ENCODE assay signal across 11 cellular contexts in the genomic region with DNA sequence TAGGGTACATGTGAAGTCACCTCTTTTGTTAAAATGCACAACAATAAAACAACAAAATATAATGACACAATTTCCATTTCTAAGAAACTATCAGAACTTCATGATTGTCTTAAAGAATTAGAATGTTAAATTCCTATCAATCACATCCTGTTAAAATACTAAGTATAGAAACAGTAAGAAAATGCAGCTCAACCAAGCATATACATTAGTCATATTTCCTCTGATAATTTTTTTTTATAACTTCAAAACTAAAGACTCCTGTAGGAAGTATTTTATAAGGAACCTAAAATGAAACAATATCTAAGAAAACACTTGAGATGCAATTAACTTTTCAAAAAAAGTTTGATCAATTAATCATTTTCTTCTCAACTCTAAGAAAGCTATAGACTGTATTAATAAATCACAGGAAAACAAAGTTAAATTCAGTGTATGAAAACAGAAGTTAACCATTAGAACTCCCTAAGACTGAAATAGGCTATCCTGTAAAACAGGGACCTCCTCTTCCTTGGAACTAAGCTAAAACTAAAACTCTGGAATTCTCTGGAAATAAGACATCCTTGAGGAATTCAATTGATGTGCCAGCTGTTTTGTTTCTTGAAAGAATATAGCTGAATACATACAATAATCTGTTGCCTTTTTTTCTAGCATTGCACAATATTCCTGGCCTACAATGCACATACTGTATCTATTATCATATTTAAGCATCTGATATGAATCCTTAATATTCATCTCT. TPM values are rescaled to one million over a fixed set of nuclear protein-coding genes. Genes with fewer than 3 reads are reported as not detected.
A peak's percentile ranks its signal among the peaks of the same experiment; 100 is the strongest.
DNase-seq lines count a peak whose midpoint lies in the region; ATAC-seq and TF ChIP-seq lines count a peak whose summit lies in the region.
"Had no signal": no experiment of that assay in that cellular context is flagged by ENCODE, and none has a peak within 500 bp of the region (broad histone marks: within the 10 kb centered on the region; RNA-seq: fewer than 3 reads in every experiment).

No MANE protein-coding gene starts in this region.

- H3K27ac ChIP-seq in DOHH2 (ENCODE audit: low read depth, low read length): peak overlapping the region; percentile 16; the same call in 1 of the 2 replicates

- peaks cover 58% of the 10 kb centered on the region for H3K4me1 ChIP-seq in DOHH2 (ENCODE audit: control insufficient read depth, low read length)

- H3K36me3 ChIP-seq in DOHH2 (ENCODE audit: control insufficient read depth, low read length): no peaks in the 10 kb centered on the region; the same call in none of the 2 replicates

- H3K36me3 Mint-ChIP-seq in naive B cell: no peaks in the 10 kb centered on the region

- H3K9me3 Mint-ChIP-seq in naive B cell: no peaks in the 10 kb centered on the region

- peak overlapping the region; percentile 38 to 87 (median 74) for H3K4me3 Mint-ChIP-seq in naive B cell

- H3K4me3 ChIP-seq in DOHH2 (ENCODE audit: low read length): peak overlapping the region; percentile 50
- H3K4me3 ChIP-seq in choroid plexus epithelial cell (ENCODE audit: low read depth, low read length): peak overlapping the region; percentile 4

- peak overlapping the region; percentile 57 for H3K4me2 ChIP-seq in DOHH2 (ENCODE audit: low read length)

- H3K79me2 ChIP-seq in DOHH2 (ENCODE audit: control insufficient read depth, low read length): peaks cover 98% of the 10 kb centered on the region

- H3K27me3 ChIP-seq in DOHH2 (ENCODE audit: control insufficient read depth, low read length): no peaks in the 10 kb centered on the region

- ATAC-seq in naive B cell (ENCODE audit: low read depth in 2 of 2): no peak
- ATAC-seq in HG02588 (IDR thresholded peaks at IDR 0.05; ENCODE audit: unreplicated experiment): no peak
- ATAC-seq in HG03378 (IDR thresholded peaks at IDR 0.05; ENCODE audit: unreplicated experiment): no peak
- no peak for ATAC-seq in HG02642 (IDR thresholded peaks at IDR 0.05; ENCODE audit: poor library complexity, unreplicated experiment)

- no peaks in the 10 kb centered on the region for H3K9me2 ChIP-seq in DOHH2 (replicated peaks; ENCODE audit: control insufficient read depth, low read length)

- H3K27ac Mint-ChIP-seq in naive B cell: peak overlapping the region; percentile 35 to 80 (median 70)

- H3K27me3 Mint-ChIP-seq in naive B cell: no peaks in the 10 kb centered on the region

- H3K9me3 ChIP-seq in DOHH2 (ENCODE audit: control insufficient read depth, insufficient read depth, low read length): no peaks in the 10 kb centered on the region

- H3K4me1 Mint-ChIP-seq in naive B cell: peaks cover 16 to 37% (median 36%) of the 10 kb centered on the region in 3 donors

- TF ChIP-seq CTCF in DOHH2 (IDR thresholded peaks at IDR 0.05; ENCODE audit: low read depth, low read length, poor library complexity, severe bottlenecking) (no peak), choroid plexus epithelial cell (conservative IDR thresholded peaks at IDR 0.05; ENCODE audit: low read depth, low read length) (no peak)

- peaks cover 7% of the 10 kb centered on the region for H4K20me1 ChIP-seq in DOHH2 (ENCODE audit: control insufficient read depth, insufficient read depth, low read depth, low read length)

- DNase-seq in M059J (ENCODE audit: low read depth): peak; percentile 14
- DNase-seq in choroid plexus epithelial cell (ENCODE audit: low read depth): no peak
- DNase-seq in naive B cell: no peak
- no peak for DNase-seq in NCI-H345 treated with DMSO at 0.1 percent for 48 hours (lab: John Stamatoyannopoulos, UW; ENCODE audit: unreplicated experiment)
- DNase-seq: central memory CD4-positive, alpha-beta T cell; kidney glomerular epithelial cell; NCI-H2227 treated with DMSO at 0.1 percent for 48 hours had no signal

- H3F3A ChIP-seq in DOHH2 (ENCODE audit: control insufficient read depth, insufficient read depth): peaks cover 22% of the 10 kb centered on the region; the same call in 1 of the 2 replicates

RNA-seq across cellular contexts. Expression of a gene that starts 19.8 kb away (rescaled TPM):
- 10.7 and 14.9 TPM in 2 replicates for total RNA-seq in M059J (2014; rRNA removed; shearing (Covaris generic))
- polyA plus RNA-seq in naive B cell (ENCODE audit: low read depth in 6 of 6): 10 to 100 TPM in 3 of 6 donors, 1 to 10 TPM in 3; 6.7 to 80.8 (median 15.1) TPM
